In genomic region chr9:129239946-129240490, GRCh38 we compare ENCODE assay signal across 26 cellular contexts.
DNase-seq lines count a peak whose midpoint lies in the region; ATAC-seq, FAIRE-seq and TF ChIP-seq lines count a peak whose summit lies in the region.
"Had no signal": no experiment of that assay in that cellular context is flagged by ENCODE, and none has a peak within 500 bp of the region (broad histone marks: within the 10 kb centered on the region; RNA-seq: fewer than 3 reads in every experiment).

No MANE protein-coding gene starts in this region.

- TF ChIP-seq EP300 in K562 (IDR thresholded peaks at IDR 0.05; ENCODE audit: low read length) = no peak

- 58% methylated on average over 10 of the region's 10 CpGs for WGBS in K562 (ENCODE audit: insufficient coverage, low coverage, missing lambda C conversion rate)

- TF ChIP-seq POLR2A in K562 (conservative IDR thresholded peaks at IDR 0.05) = no peak

- no peaks in the 10 kb centered on the region for H3K27me3 ChIP-seq in K562 (ENCODE audit: control insufficient read depth in 2 of 2, insufficient read depth in 2 of 2, low read length in 2 of 2)
- H3K27me3 ChIP-seq in colonic mucosa = no peaks in the 10 kb centered on the region
- H3K27me3 ChIP-seq: MG63 had no signal

- H2AFZ ChIP-seq in K562 (ENCODE audit: low read depth, low read length) = peak overlapping the region; percentile 70; the same call in 1 of the 2 replicates
- H2AFZ ChIP-seq: GM23338 had no signal

- H3K9me3 ChIP-seq in K562 (replicated peaks; ENCODE audit: control insufficient read depth, insufficient read depth, low read depth, low read length) (no peaks in the 10 kb centered on the region), colonic mucosa (no peaks in the 10 kb centered on the region)
- H3K9me3 ChIP-seq: MG63 had no signal

- DNase-seq in activated naive CD8-positive, alpha-beta T cell treated with anti-CD3 and anti-CD28 coated beads for 36 hours = no peak
- DNase-seq in K562 (ENCODE audit: extremely low read depth in 1 of 4, low spot score in 3 of 4) (no peak), progenitor cell of endocrine pancreas (ENCODE audit: low spot score, unreplicated experiment) (no peak), colonic mucosa (no peak)
- no peak for DNase-seq in stimulated activated naive CD4-positive, alpha-beta T cell (lab: John Stamatoyannopoulos, UW)
- DNase-seq in activated T-helper 2 cell treated with anti-CD3 and anti-CD28 coated beads, Interferon-gamma antibody, Interleukin-2, Interleukin-4, amounts not matched to agents 10 μg/mL and 5 μg/mL and 100 μg/mL, durations not matched to agents 14 hours and 24 hours and 36 hours (ENCODE audit: low spot score) = no peak
- DNase-seq: C1 segment of cervical spinal cord; CD8-positive, alpha-beta memory T cell; DMS53; EL; HCEC 1CT; IMR-90; Kasumi-1; MG63; NCI-H1105 treated with DMSO at 0.1 percent for 48 hours; NCI-H1694; NCI-H2081 treated with DMSO at 0.1 percent for 48 hours; NCI-H510A; NCI-H82; OCI-M1 had no signal

- intact Hi-C loops in K562 (cut with micrococcal nuclease) (no loop called here), colonic mucosa (cut with DNase I) (no loop called here)
- intact Hi-C loops in activated T-helper 2 cell treated with anti-CD3 and anti-CD28 coated beads, Interferon-gamma antibody, Interleukin-2, Interleukin-4, amounts not matched to agents 10 μg/mL and 5 μg/mL and 100 μg/mL, durations not matched to agents 14 hours and 24 hours and 36 hours (cut with micrococcal nuclease) = no loop called here

- H3K4me1 Mint-ChIP-seq in activated naive CD8-positive, alpha-beta T cell (ENCODE audit: low read depth) = peaks cover 46% of the 10 kb centered on the region
- peaks cover 44% of the 10 kb centered on the region for H3K4me1 Mint-ChIP-seq in activated naive CD8-positive, alpha-beta T cell treated with anti-CD3 and anti-CD28 coated beads for 36 hours
- peaks cover 6% of the 10 kb centered on the region for H3K4me1 Mint-ChIP-seq in progenitor cell of endocrine pancreas (ENCODE audit: low read depth)
- H3K4me1 Mint-ChIP-seq in activated T-helper 2 cell treated with anti-CD3 and anti-CD28 coated beads, Interferon-gamma antibody, Interleukin-2, Interleukin-4, amounts not matched to agents 10 μg/mL and 5 μg/mL and 100 μg/mL, durations not matched to agents 14 hours and 24 hours and 36 hours (ENCODE audit: low read depth) = peaks cover 34% of the 10 kb centered on the region

- no peak overlapping the region for H3K4me2 ChIP-seq in K562 (ENCODE audit: insufficient read depth, low read length)
- H3K4me2 ChIP-seq: GM23338 had no signal

- TF ChIP-seq CTCF in K562 (IDR thresholded peaks at IDR 0.05 in 2 of 3, conservative IDR thresholded peaks at IDR 0.05 in 1 of 3; ENCODE audit: insufficient read depth in 2 of 3, low read depth in 1 of 3, low read length in 3 of 3) (no peak), progenitor cell of endocrine pancreas (IDR thresholded peaks at IDR 0.05; ENCODE audit: unreplicated experiment) (no peak), colonic mucosa (IDR thresholded peaks at IDR 0.05) (no peak)

- in situ Hi-C loops in K562 (cut with MboI) = no loop called here

- H3K36me3 Mint-ChIP-seq in activated naive CD8-positive, alpha-beta T cell = no peaks in the 10 kb centered on the region
- H3K36me3 Mint-ChIP-seq in activated naive CD8-positive, alpha-beta T cell treated with anti-CD3 and anti-CD28 coated beads for 36 hours = no peaks in the 10 kb centered on the region
- no peaks in the 10 kb centered on the region for H3K36me3 Mint-ChIP-seq in progenitor cell of endocrine pancreas (ENCODE audit: insufficient read depth)
- H3K36me3 Mint-ChIP-seq in activated T-helper 2 cell treated with anti-CD3 and anti-CD28 coated beads, Interferon-gamma antibody, Interleukin-2, Interleukin-4, amounts not matched to agents 10 μg/mL and 5 μg/mL and 100 μg/mL, durations not matched to agents 14 hours and 24 hours and 36 hours (ENCODE audit: low read depth) = peaks cover 1% of the 10 kb centered on the region

- H3K9me1 ChIP-seq in K562 (ENCODE audit: control insufficient read depth, insufficient read depth, low read length) = no peaks in the 10 kb centered on the region

- no peaks in the 10 kb centered on the region for H3K79me2 ChIP-seq in K562 (ENCODE audit: control insufficient read depth, insufficient read depth, low read length)

- BruUV-seq in K562 (replicated peaks; lab: Mats Ljungman, UMichigan) = no TSS peak

- TF ChIP-seq RAD21 in K562 (CRISPR knock-in tag; conservative IDR thresholded peaks at IDR 0.05 in 1 of 2, IDR thresholded peaks at IDR 0.05 in 1 of 2) = no peak

- peaks cover 9 to 17% of the 10 kb centered on the region in 2 experiments; a peak in 4 of 5 replicates for H3K4me1 ChIP-seq in K562 (replicated peaks in 1 of 2; ENCODE audit: control insufficient read depth in 2 of 2, insufficient read depth in 2 of 2, low read length in 2 of 2)
- H3K4me1 ChIP-seq in colonic mucosa = no peaks in the 10 kb centered on the region

- no peaks in the 10 kb centered on the region for H3K27me3 Mint-ChIP-seq in activated naive CD8-positive, alpha-beta T cell
- no peaks in the 10 kb centered on the region for H3K27me3 Mint-ChIP-seq in activated naive CD8-positive, alpha-beta T cell treated with anti-CD3 and anti-CD28 coated beads for 36 hours
- H3K27me3 Mint-ChIP-seq in progenitor cell of endocrine pancreas = peaks cover 10% of the 10 kb centered on the region
- H3K27me3 Mint-ChIP-seq in activated T-helper 2 cell treated with anti-CD3 and anti-CD28 coated beads, Interferon-gamma antibody, Interleukin-2, Interleukin-4, amounts not matched to agents 10 μg/mL and 5 μg/mL and 100 μg/mL, durations not matched to agents 14 hours and 24 hours and 36 hours (ENCODE audit: low read depth) = no peaks in the 10 kb centered on the region

- no peak for ATAC-seq in K562
- ATAC-seq: GM23338 had no signal

- no peaks in the 10 kb centered on the region for H3K36me3 ChIP-seq in K562 (ENCODE audit: control insufficient read depth, insufficient read depth, low read length)
- H3K36me3 ChIP-seq in colonic mucosa = no peaks in the 10 kb centered on the region
- H3K36me3 ChIP-seq: MG63 had no signal

- CTCF ChIA-PET in K562 (lab: Yijun Ruan, JAX; ENCODE audit: low intra/inter-chr PET ratio) = no interaction called here

- H3K4me3 ChIP-seq in K562 (no peak overlapping the region), colonic mucosa (no peak overlapping the region)
- H3K4me3 ChIP-seq: GM23338, MG63 had no signal

- H3K4me3 Mint-ChIP-seq in activated naive CD8-positive, alpha-beta T cell = no peak overlapping the region
- no peak overlapping the region for H3K4me3 Mint-ChIP-seq in activated naive CD8-positive, alpha-beta T cell treated with anti-CD3 and anti-CD28 coated beads for 36 hours
- no peak overlapping the region for H3K4me3 Mint-ChIP-seq in progenitor cell of endocrine pancreas (ENCODE audit: low read depth)
- H3K4me3 Mint-ChIP-seq in activated T-helper 2 cell treated with anti-CD3 and anti-CD28 coated beads, Interferon-gamma antibody, Interleukin-2, Interleukin-4, amounts not matched to agents 10 μg/mL and 5 μg/mL and 100 μg/mL, durations not matched to agents 14 hours and 24 hours and 36 hours (ENCODE audit: low read depth) = no peak overlapping the region
- H3K4me3 Mint-ChIP-seq: CD8-positive, alpha-beta memory T cell; GM23338 had no signal

- H3K27ac Mint-ChIP-seq in activated naive CD8-positive, alpha-beta T cell = peak overlapping the region; percentile 28
- H3K27ac Mint-ChIP-seq in activated naive CD8-positive, alpha-beta T cell treated with anti-CD3 and anti-CD28 coated beads for 36 hours = no peak overlapping the region
- H3K27ac Mint-ChIP-seq in progenitor cell of endocrine pancreas = peak overlapping the region; percentile 33
- H3K27ac Mint-ChIP-seq in activated T-helper 2 cell treated with anti-CD3 and anti-CD28 coated beads, Interferon-gamma antibody, Interleukin-2, Interleukin-4, amounts not matched to agents 10 μg/mL and 5 μg/mL and 100 μg/mL, durations not matched to agents 14 hours and 24 hours and 36 hours = no peak overlapping the region
- H3K27ac Mint-ChIP-seq: GM23338 had no signal

- no peaks in the 10 kb centered on the region for H3K9me3 Mint-ChIP-seq in activated naive CD8-positive, alpha-beta T cell (ENCODE audit: low read depth)
- no peaks in the 10 kb centered on the region for H3K9me3 Mint-ChIP-seq in activated naive CD8-positive, alpha-beta T cell treated with anti-CD3 and anti-CD28 coated beads for 36 hours
- no peaks in the 10 kb centered on the region for H3K9me3 Mint-ChIP-seq in progenitor cell of endocrine pancreas (ENCODE audit: low read depth)
- no peaks in the 10 kb centered on the region for H3K9me3 Mint-ChIP-seq in activated T-helper 2 cell treated with anti-CD3 and anti-CD28 coated beads, Interferon-gamma antibody, Interleukin-2, Interleukin-4, amounts not matched to agents 10 μg/mL and 5 μg/mL and 100 μg/mL, durations not matched to agents 14 hours and 24 hours and 36 hours
- H3K9me3 Mint-ChIP-seq: CD8-positive, alpha-beta memory T cell; GM23338 had no signal

- FAIRE-seq in A204.1 (lab: Jason Lieb, UNC) (peak; percentile 91), K562 (lab: Jason Lieb, UNC) (peak; percentile 54)
- FAIRE-seq: GM12891, GM19239 had no signal

- no peaks in the 10 kb centered on the region for H4K20me1 ChIP-seq in K562 (replicated peaks; ENCODE audit: control insufficient read depth, insufficient read depth, low read length)

- 0 out of 4 replicates have a peak overlapping the region, but pooled peaks of 1 of the 2 experiments have one; percentile 31 for H3K9ac ChIP-seq in K562 (ENCODE audit: insufficient read depth in 1 of 2, low read depth in 2 of 2, low read length in 2 of 2)
- no peak overlapping the region for H3K9ac ChIP-seq in colonic mucosa (ENCODE audit: low read depth in 2 of 2, low read length in 2 of 2)

- POLR2A ChIA-PET in K562 (lab: Yijun Ruan, JAX) = interaction anchor here (0.8 kb wide), 1 partner anchor 346 kb away, joined by 3 read pairs; no protein-coding TSS in a partner anchor

- no peak overlapping the region for H3K27ac ChIP-seq in K562 (ENCODE audit: extremely low read depth, low read depth, low read length)
- H3K27ac ChIP-seq in colonic mucosa = no peak overlapping the region
- H3K27ac ChIP-seq: HL-60 had no signal

TF ChIP-seq in K562, 482 proteins besides CTCF, POLR2A, EP300 and RAD21 (continues in another document):
- TF ChIP-seq KLF1 (tag; IDR thresholded peaks at IDR 0.05) (no peak), NCOA2 (IDR thresholded peaks at IDR 0.05; ENCODE audit: partially characterized antibody in 2 of 2) (no peak), ZNF133 (CRISPR knock-in tag; IDR thresholded peaks at IDR 0.05) (no peak), SRSF9 (IDR thresholded peaks at IDR 0.05; ENCODE audit: borderline replicate concordance, low read depth, low read length) (no peak), MAFG (tag; conservative IDR thresholded peaks at IDR 0.05) (no peak), FOXA1 (IDR thresholded peaks at IDR 0.05; ENCODE audit: borderline replicate concordance) (no peak), ELF2 (CRISPR knock-in tag; IDR thresholded peaks at IDR 0.05) (no peak), ZNF282 (CRISPR knock-in tag; IDR thresholded peaks at IDR 0.05) (no peak), CBX8 (IDR thresholded peaks at IDR 0.05; ENCODE audit: borderline replicate concordance, extremely low read depth, low read depth, low read length, poor library complexity, severe bottlenecking) (no peak), CHCHD3 (CRISPR knock-in tag; IDR thresholded peaks at IDR 0.05) (no peak)

Comparison
In these comparisons a context has a peak if more than half of its experiments do, and no peak if none do; other contexts are left out.
1. H3K27ac Mint-ChIP-seq: peak in activated naive CD8-positive, alpha-beta T cell (single experiment) and progenitor cell of endocrine pancreas (single experiment); none in activated naive CD8-positive, alpha-beta T cell treated with anti-CD3 and anti-CD28 coated beads for 36 hours (single experiment) and activated T-helper 2 cell treated with anti-CD3 and anti-CD28 coated beads, Interferon-gamma antibody, Interleukin-2, Interleukin-4, amounts not matched to agents 10 μg/mL and 5 μg/mL and 100 μg/mL, durations not matched to agents 14 hours and 24 hours and 36 hours (single experiment).